In the genomic region with DNA sequence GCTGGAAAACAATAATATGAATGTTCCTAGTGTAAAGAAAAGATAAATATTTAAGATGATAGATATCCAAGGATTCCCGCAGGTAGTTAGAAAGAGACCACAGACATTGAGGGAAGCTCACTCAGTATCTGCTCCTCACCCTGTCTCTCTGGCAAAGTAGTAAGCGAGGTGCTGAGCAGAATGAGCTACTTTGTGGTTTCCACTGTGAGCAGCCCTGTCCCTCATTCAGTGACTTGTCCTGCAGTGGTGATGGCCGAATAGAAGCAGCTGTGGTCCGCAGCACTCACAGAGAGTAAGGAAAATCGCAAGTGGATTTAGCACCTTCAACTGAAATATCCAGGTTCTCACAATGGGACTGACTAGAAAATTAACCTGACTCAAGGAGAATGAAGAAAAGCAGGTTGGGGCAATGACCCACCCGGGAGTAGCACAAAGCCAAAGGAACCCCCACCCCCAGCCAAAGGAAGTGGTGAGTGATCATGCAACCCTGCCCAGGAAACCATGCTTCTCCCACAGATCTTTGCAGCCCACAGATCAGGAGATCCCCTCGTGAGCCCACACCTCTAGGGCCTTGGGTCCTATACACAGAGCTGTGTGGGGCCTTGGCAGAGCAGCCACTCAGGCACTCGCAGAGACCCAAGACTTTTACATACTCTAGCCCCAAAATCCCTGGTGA, we compare ENCODE assay signal across 9 cellular contexts. TPM values are rescaled to one million over a fixed set of nuclear protein-coding genes. Genes with fewer than 3 reads are reported as not detected.
DNase-seq lines count a peak whose midpoint lies in the region; ATAC-seq and TF ChIP-seq lines count a peak whose summit lies in the region.
"Had no signal": no experiment of that assay in that cellular context is flagged by ENCODE, and none has a peak within 500 bp of the region (broad histone marks: within the 10 kb centered on the region; RNA-seq: fewer than 3 reads in every experiment).

No MANE protein-coding gene starts in this region.

- DNase-seq in HL-60 (ENCODE audit: low read depth in 1 of 2, low spot score in 1 of 2) (peak in 1 of 2 experiments; percentile 74), A172 (ENCODE audit: low spot score) (no peak), SW 1271 (lab: John Stamatoyannopoulos, UW) (no peak), SHP77 treated with DMSO at 0.1 percent for 48 hours (lab: John Stamatoyannopoulos, UW) (no peak), GM13976 (ENCODE audit: low spot score) (no peak)
- DNase-seq in activated T-cell treated with anti-CD3 and anti-CD28 coated beads, Interleukin-2, amount 50 U/mL, for 48 hours = peak; percentile 54 to 62
- DNase-seq in stimulated activated CD8-positive, alpha-beta memory T cell treated with anti-CD3 and anti-CD28 coated beads, Interleukin-12 subunit alpha, Interleukin-12 subunit beta, amount 100 ng/mL, for 4 hours (ENCODE audit: low read depth) = peak; percentile 28

- peak overlapping the region; percentile 17; the same call in 1 of the 2 replicates for H3K27ac ChIP-seq in HL-60 (replicated peaks)

- in situ Hi-C loops in GM13976 (cut with MboI; ENCODE audit: low sequenced_read_pairs, unreplicated experiment) = no loop called here

- TF ChIP-seq CTCF in HL-60 (IDR thresholded peaks at IDR 0.05; ENCODE audit: insufficient read depth, low read length) (no peak), GM13976 (IDR thresholded peaks at IDR 0.05; ENCODE audit: borderline replicate concordance, control extremely low read depth, extremely low read depth, insufficient read depth, missing control alignments) (no peak)

- H3K27me3 ChIP-seq in HL-60 (ENCODE audit: insufficient read depth, poor library complexity, severe bottlenecking) = no peaks in the 10 kb centered on the region

- no peak overlapping the region for H3K4me3 ChIP-seq in HL-60 (replicated peaks; ENCODE audit: insufficient read depth, low read length)

- ATAC-seq in GM19025 (IDR thresholded peaks at IDR 0.05; ENCODE audit: low read depth, unreplicated experiment) = peak; percentile 72

RNA-seq across cellular contexts. Expression of a gene that starts 21.8 kb away (rescaled TPM):
- 15.6 and 30.3 TPM in 2 replicates for total RNA-seq in A172 (2014; rRNA removed; shearing (Covaris generic))

RNA-seq across cellular contexts. Expression of a gene that starts 31.9 kb away (rescaled TPM):
- total RNA-seq in A172 (2014; rRNA removed; shearing (Covaris generic)) = not detected in 2 replicates
- total RNA-seq: liver had no signal

RNA-seq across cellular contexts. Expression of a gene that starts 45.1 kb away (rescaled TPM):
- total RNA-seq in A172 (2014; rRNA removed; shearing (Covaris generic)) = 1,184 and 1,533 TPM in 2 replicates

Comparison
In these comparisons a context has a peak if more than half of its experiments do, and no peak if none do; other contexts are left out.
1. DNase-seq: peak in activated T-cell treated with anti-CD3 and anti-CD28 coated beads, Interleukin-2, amount 50 U/mL, for 48 hours (2 of 2) and stimulated activated CD8-positive, alpha-beta memory T cell treated with anti-CD3 and anti-CD28 coated beads, Interleukin-12 subunit alpha, Interleukin-12 subunit beta, amount 100 ng/mL, for 4 hours (single experiment); none in A172 (single experiment), SW 1271 (0 of 2), SHP77 treated with DMSO at 0.1 percent for 48 hours (single experiment) and GM13976 (single experiment).